Comparison of ENCODE assay signal across 2 cellular contexts in genomic region chr18:21634588-21635199, GRCh38.
TF ChIP-seq lines count a peak whose summit lies in the region.

No MANE protein-coding gene starts in this region.

TF ChIP-seq in K562, 482 proteins besides CTCF, POLR2A, EP300 and RAD21:
- TF ChIP-seq SREBF1 (IDR thresholded peaks at IDR 0.05; ENCODE audit: borderline replicate concordance, low read depth, low read length) (no peak), CUX1 (CRISPR knock-in tag; IDR thresholded peaks at IDR 0.05) (no peak), NCOA1 (IDR thresholded peaks at IDR 0.05; ENCODE audit: low read depth) (no peak), E2F6 (IDR thresholded peaks at IDR 0.05; ENCODE audit: borderline replicate concordance in 1 of 2, extremely low read depth in 1 of 2, insufficient read depth in 1 of 2, insufficient read length in 1 of 2, low read depth in 1 of 2, low read length in 1 of 2, poor library complexity in 1 of 2, severe bottlenecking in 1 of 2) (no peak), KDM1A (IDR thresholded peaks at IDR 0.05) (no peak), SLC30A9 (CRISPR knock-in tag; IDR thresholded peaks at IDR 0.05) (no peak), CXXC5 (CRISPR knock-in tag; IDR thresholded peaks at IDR 0.05) (no peak)
- TF ChIP-seq, protein P1, sequence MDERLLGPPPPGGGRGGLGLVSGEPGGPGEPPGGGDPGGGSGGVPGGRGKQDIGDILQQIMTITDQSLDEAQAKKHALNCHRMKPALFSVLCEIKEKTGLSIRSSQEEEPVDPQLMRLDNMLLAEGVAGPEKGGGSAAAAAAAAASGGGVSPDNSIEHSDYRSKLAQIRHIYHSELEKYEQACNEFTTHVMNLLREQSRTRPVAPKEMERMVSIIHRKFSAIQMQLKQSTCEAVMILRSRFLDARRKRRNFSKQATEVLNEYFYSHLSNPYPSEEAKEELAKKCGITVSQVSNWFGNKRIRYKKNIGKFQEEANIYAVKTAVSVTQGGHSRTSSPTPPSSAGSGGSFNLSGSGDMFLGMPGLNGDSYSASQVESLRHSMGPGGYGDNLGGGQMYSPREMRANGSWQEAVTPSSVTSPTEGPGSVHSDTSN (CRISPR knock-in tag; IDR thresholded peaks at IDR 0.05; ENCODE audit: low read depth), result no peak
- TF ChIP-seq, protein P1 (tag; conservative IDR thresholded peaks at IDR 0.05; ENCODE audit: low read depth), result no peak

TF ChIP-seq in WTC11, 78 proteins besides CTCF, POLR2A, EP300 and RAD21:
- no peak for TF ChIP-seq CBFB (CRISPR knock-in tag; IDR thresholded peaks at IDR 0.05; ENCODE audit: low read depth)
- TF ChIP-seq ATF1 (CRISPR knock-in tag; IDR thresholded peaks at IDR 0.05), result no peak
- TF ChIP-seq CREM (CRISPR knock-in tag; IDR thresholded peaks at IDR 0.05), result no peak
- TF ChIP-seq ZNF423 (CRISPR knock-in tag; IDR thresholded peaks at IDR 0.05), result no peak
- TF ChIP-seq, protein P2, sequence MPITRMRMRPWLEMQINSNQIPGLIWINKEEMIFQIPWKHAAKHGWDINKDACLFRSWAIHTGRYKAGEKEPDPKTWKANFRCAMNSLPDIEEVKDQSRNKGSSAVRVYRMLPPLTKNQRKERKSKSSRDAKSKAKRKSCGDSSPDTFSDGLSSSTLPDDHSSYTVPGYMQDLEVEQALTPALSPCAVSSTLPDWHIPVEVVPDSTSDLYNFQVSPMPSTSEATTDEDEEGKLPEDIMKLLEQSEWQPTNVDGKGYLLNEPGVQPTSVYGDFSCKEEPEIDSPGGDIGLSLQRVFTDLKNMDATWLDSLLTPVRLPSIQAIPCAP (CRISPR knock-in tag; IDR thresholded peaks at IDR 0.05), result no peak
- TF ChIP-seq CREB1 (CRISPR knock-in tag; IDR thresholded peaks at IDR 0.05), result no peak
